ENCODE assay signal across 15 cellular contexts in genomic region chr10:22610595-22610994, GRCh38.
A peak's percentile ranks its signal among the peaks of the same experiment; 100 is the strongest.
DNase-seq lines count a peak whose midpoint lies in the region; ATAC-seq and TF ChIP-seq lines count a peak whose summit lies in the region.
"Had no signal": no experiment of that assay in that cellular context is flagged by ENCODE, and none has a peak within 500 bp of the region (broad histone marks: within the 10 kb centered on the region; RNA-seq: fewer than 3 reads in every experiment).

No MANE protein-coding gene starts in this region.

- intact Hi-C loops in activated CD4-positive, alpha-beta memory T cell treated with anti-CD3 and anti-CD28 coated beads for 36 hours (cut with micrococcal nuclease), result loop anchor here (2.0 kb wide), 1 partner anchor 40 kb away; no protein-coding TSS in a partner anchor
- intact Hi-C loops in left lung (cut with DNase I), result loop anchor here in 1 of 2 donors (10.0 kb wide), 1 partner anchor 104 kb away; the partner anchor contains the start of gene PIP4K2A

- no peak for DNase-seq in activated CD8-positive, alpha-beta memory T cell treated with anti-CD3 and anti-CD28 coated beads, Interleukin-2, amount 10 ng/mL, durations not matched to agents 7 days and 5 days
- DNase-seq in activated CD8-positive, alpha-beta memory T cell treated with anti-CD3 and anti-CD28 coated beads for 24 hours, result no peak
- no peak for DNase-seq in activated CD4-positive, alpha-beta memory T cell treated with anti-CD3 and anti-CD28 coated beads for 36 hours
- no peak for DNase-seq in effector memory CD4-positive, alpha-beta T cell
- DNase-seq in stimulated activated effector memory CD8-positive, alpha-beta T cell treated with anti-CD3 and anti-CD28 coated beads, Interleukin-12 subunit alpha, Interleukin-12 subunit beta, amount 100 ng/mL, for 72 hours (ENCODE audit: low spot score in 2 of 2), result no peak
- DNase-seq in left lung (no peak), anterior cingulate cortex (lab: John Stamatoyannopoulos, UW) (no peak)
- DNase-seq: cerebellar nuclear complex, foreskin keratinocyte, NCI-H69, psoas muscle had no signal

- peaks cover 77% of the 10 kb centered on the region for H3K4me1 ChIP-seq in effector memory CD4-positive, alpha-beta T cell (ENCODE audit: control insufficient read depth, insufficient read depth, low read length, poor library complexity, severe bottlenecking)
- peaks cover 0 to 84% of the 10 kb centered on the region in 2 donors for H3K4me1 ChIP-seq in left lung
- H3K4me1 ChIP-seq: foreskin keratinocyte, psoas muscle had no signal

- H3K27ac Mint-ChIP-seq in activated CD8-positive, alpha-beta memory T cell treated with anti-CD3 and anti-CD28 coated beads, Interleukin-2, amount 10 ng/mL, durations not matched to agents 7 days and 5 days, result peak overlapping the region; percentile 88
- peak overlapping the region; percentile 85 for H3K27ac Mint-ChIP-seq in activated CD4-positive, alpha-beta memory T cell treated with anti-CD3 and anti-CD28 coated beads for 36 hours
- H3K27ac Mint-ChIP-seq in stimulated activated effector memory CD8-positive, alpha-beta T cell treated with anti-CD3 and anti-CD28 coated beads, Interleukin-12 subunit alpha, Interleukin-12 subunit beta, amount 100 ng/mL, for 72 hours, result peak overlapping the region; percentile 93

- TF ChIP-seq CTCF in left lung (IDR thresholded peaks at IDR 0.05), result no peak

- peaks cover 12% of the 10 kb centered on the region for H3K36me3 ChIP-seq in effector memory CD4-positive, alpha-beta T cell (ENCODE audit: control insufficient read depth, insufficient read depth, low read length)
- peaks cover 0 to 13% of the 10 kb centered on the region in 2 donors for H3K36me3 ChIP-seq in left lung
- H3K36me3 ChIP-seq: HAP-1 had no signal

- H3K9me3 Mint-ChIP-seq in activated CD8-positive, alpha-beta memory T cell treated with anti-CD3 and anti-CD28 coated beads, Interleukin-2, amount 10 ng/mL, durations not matched to agents 7 days and 5 days (ENCODE audit: low read depth), result no peaks in the 10 kb centered on the region
- no peaks in the 10 kb centered on the region for H3K9me3 Mint-ChIP-seq in activated CD4-positive, alpha-beta memory T cell treated with anti-CD3 and anti-CD28 coated beads for 36 hours
- H3K9me3 Mint-ChIP-seq in stimulated activated effector memory CD8-positive, alpha-beta T cell treated with anti-CD3 and anti-CD28 coated beads, Interleukin-12 subunit alpha, Interleukin-12 subunit beta, amount 100 ng/mL, for 72 hours, result no peaks in the 10 kb centered on the region

- peak overlapping the region; percentile 28 for H3K4me3 ChIP-seq in effector memory CD4-positive, alpha-beta T cell (ENCODE audit: insufficient read depth, low read depth, low read length, poor library complexity, severe bottlenecking)
- no peak overlapping the region for H3K4me3 ChIP-seq in left lung
- H3K4me3 ChIP-seq: HAP-1, psoas muscle, SK-N-MC, smooth muscle cell had no signal

- H3K4me3 Mint-ChIP-seq in activated CD8-positive, alpha-beta memory T cell treated with anti-CD3 and anti-CD28 coated beads, Interleukin-2, amount 10 ng/mL, durations not matched to agents 7 days and 5 days, result peak overlapping the region; percentile 4
- peak overlapping the region; percentile 13 for H3K4me3 Mint-ChIP-seq in activated CD4-positive, alpha-beta memory T cell treated with anti-CD3 and anti-CD28 coated beads for 36 hours
- peak overlapping the region; percentile 83 for H3K4me3 Mint-ChIP-seq in stimulated activated effector memory CD8-positive, alpha-beta T cell treated with anti-CD3 and anti-CD28 coated beads, Interleukin-12 subunit alpha, Interleukin-12 subunit beta, amount 100 ng/mL, for 72 hours

- no peaks in the 10 kb centered on the region for H3K27me3 Mint-ChIP-seq in activated CD8-positive, alpha-beta memory T cell treated with anti-CD3 and anti-CD28 coated beads, Interleukin-2, amount 10 ng/mL, durations not matched to agents 7 days and 5 days
- H3K27me3 Mint-ChIP-seq in activated CD4-positive, alpha-beta memory T cell treated with anti-CD3 and anti-CD28 coated beads for 36 hours, result no peaks in the 10 kb centered on the region

- H3K9me3 ChIP-seq in effector memory CD4-positive, alpha-beta T cell (ENCODE audit: control insufficient read depth, low read length), result no peaks in the 10 kb centered on the region
- no peaks in the 10 kb centered on the region for H3K9me3 ChIP-seq in left lung
- H3K9me3 ChIP-seq: HAP-1, psoas muscle had no signal

- CTCF ChIA-PET in activated CD8-positive, alpha-beta memory T cell treated with anti-CD3 and anti-CD28 coated beads, Interleukin-2, amount 10 ng/mL, durations not matched to agents 7 days and 5 days (lab: Charles Lee), result interaction anchor here (0.9 to 3.2 kb wide), 9 partner anchors 9 to 379 kb away, joined by 3 to 19 read pairs (median 4); no protein-coding TSS in a partner anchor
- CTCF ChIA-PET in activated CD4-positive, alpha-beta memory T cell treated with anti-CD3 and anti-CD28 coated beads for 36 hours (lab: Charles Lee), result interaction anchor here (0.7 to 1.8 kb wide), 8 partner anchors 10 to 380 kb away, joined by 3 to 8 read pairs (median 4); no protein-coding TSS in a partner anchor

- H3K27ac ChIP-seq in effector memory CD4-positive, alpha-beta T cell (ENCODE audit: insufficient read depth, low read length, poor library complexity, severe bottlenecking), result peak overlapping the region; percentile 82
- H3K27ac ChIP-seq in left lung, result peak overlapping the region in 1 of 2 donors; percentile 33
- H3K27ac ChIP-seq: foreskin keratinocyte, psoas muscle, SK-N-MC had no signal

- no peaks in the 10 kb centered on the region for H3K27me3 ChIP-seq in effector memory CD4-positive, alpha-beta T cell (replicated peaks; ENCODE audit: control insufficient read depth, insufficient read depth, low read length, poor library complexity, severe bottlenecking)
- H3K27me3 ChIP-seq in left lung, result no peaks in the 10 kb centered on the region
- H3K27me3 ChIP-seq: foreskin keratinocyte had no signal

- ATAC-seq in activated CD8-positive, alpha-beta memory T cell treated with anti-CD3 and anti-CD28 coated beads, Interleukin-2, amount 10 ng/mL, durations not matched to agents 7 days and 5 days, result no peak
- no peak for ATAC-seq in stimulated activated effector memory CD8-positive, alpha-beta T cell treated with anti-CD3 and anti-CD28 coated beads, Interleukin-12 subunit alpha, Interleukin-12 subunit beta, amount 100 ng/mL, for 72 hours
- no peak for ATAC-seq in left lung
- no peak for ATAC-seq in GM21526 (IDR thresholded peaks at IDR 0.05; ENCODE audit: low FRiP score, unreplicated experiment)
- ATAC-seq: foreskin keratinocyte, psoas muscle had no signal

- peaks cover 33% of the 10 kb centered on the region for H3K36me3 Mint-ChIP-seq in activated CD8-positive, alpha-beta memory T cell treated with anti-CD3 and anti-CD28 coated beads, Interleukin-2, amount 10 ng/mL, durations not matched to agents 7 days and 5 days
- H3K36me3 Mint-ChIP-seq in activated CD4-positive, alpha-beta memory T cell treated with anti-CD3 and anti-CD28 coated beads for 36 hours, result peaks cover 34% of the 10 kb centered on the region
- H3K36me3 Mint-ChIP-seq in stimulated activated effector memory CD8-positive, alpha-beta T cell treated with anti-CD3 and anti-CD28 coated beads, Interleukin-12 subunit alpha, Interleukin-12 subunit beta, amount 100 ng/mL, for 72 hours, result peaks cover 56% of the 10 kb centered on the region

- POLR2A ChIA-PET in activated CD4-positive, alpha-beta memory T cell treated with anti-CD3 and anti-CD28 coated beads for 36 hours (lab: Charles Lee), result interaction anchor here (1.1 kb wide), 1 partner anchor 83 kb away, joined by 3 read pairs; no protein-coding TSS in a partner anchor

- H3K4me1 Mint-ChIP-seq in activated CD8-positive, alpha-beta memory T cell treated with anti-CD3 and anti-CD28 coated beads, Interleukin-2, amount 10 ng/mL, durations not matched to agents 7 days and 5 days, result peaks cover 89% of the 10 kb centered on the region
- H3K4me1 Mint-ChIP-seq in activated CD4-positive, alpha-beta memory T cell treated with anti-CD3 and anti-CD28 coated beads for 36 hours (ENCODE audit: low read depth), result peaks cover 80% of the 10 kb centered on the region
- H3K4me1 Mint-ChIP-seq in stimulated activated effector memory CD8-positive, alpha-beta T cell treated with anti-CD3 and anti-CD28 coated beads, Interleukin-12 subunit alpha, Interleukin-12 subunit beta, amount 100 ng/mL, for 72 hours, result peaks cover 83% of the 10 kb centered on the region

Comparison
In these comparisons a context has a peak if more than half of its experiments do, and no peak if none do; other contexts are left out.
1. H3K4me3 Mint-ChIP-seq: peak in every context shown above with its lines; median percentile 83 in stimulated activated effector memory CD8-positive, alpha-beta T cell treated with anti-CD3 and anti-CD28 coated beads, Interleukin-12 subunit alpha, Interleukin-12 subunit beta, amount 100 ng/mL, for 72 hours; 13 in activated CD4-positive, alpha-beta memory T cell treated with anti-CD3 and anti-CD28 coated beads for 36 hours; 4 in activated CD8-positive, alpha-beta memory T cell treated with anti-CD3 and anti-CD28 coated beads, Interleukin-2, amount 10 ng/mL, durations not matched to agents 7 days and 5 days.